In the genomic region with DNA sequence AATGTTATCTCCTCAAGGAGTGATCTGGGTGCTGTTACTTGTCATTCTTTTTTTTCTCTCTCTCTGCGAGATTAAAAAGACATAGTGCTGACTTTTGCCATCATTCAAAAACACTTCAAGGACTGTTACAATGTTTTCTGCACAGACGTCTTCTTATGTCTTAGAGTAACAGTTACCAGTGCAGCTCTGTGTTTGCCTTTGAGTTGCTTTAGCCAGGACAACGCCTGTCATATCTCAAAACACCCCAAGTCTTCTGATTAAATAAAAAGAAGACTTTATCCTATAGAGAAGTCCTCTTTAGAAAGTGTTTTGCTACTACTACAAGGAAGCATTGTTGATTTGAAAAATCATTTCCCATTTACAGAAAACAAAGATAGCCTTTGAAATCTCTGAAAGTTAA, we compare ENCODE assay signal across 22 cellular contexts.
"Had no signal": no experiment of that assay in that cellular context is flagged by ENCODE, and none has a peak within 500 bp of the region (broad histone marks: within the 10 kb centered on the region; RNA-seq: fewer than 3 reads in every experiment).

No MANE protein-coding gene starts in this region.

- H3K4me1 ChIP-seq: left lung, prostate gland, vagina had no signal

- H3K9me3 ChIP-seq: heart right ventricle, left lung, prostate gland, vagina had no signal

- H3K36me3 ChIP-seq: heart right ventricle, left lung, prostate gland, vagina had no signal

- H3K27me3 ChIP-seq: dorsolateral prefrontal cortex, foreskin keratinocyte, heart right ventricle, left lung, vagina had no signal

- H3K27ac ChIP-seq: dorsolateral prefrontal cortex, epithelial cell of prostate, foreskin keratinocyte, heart right ventricle, left lung, prostate gland, skin epidermis, vagina had no signal

- H3K4me3 ChIP-seq: dorsolateral prefrontal cortex, heart right ventricle, left lung, prostate gland, skin epidermis, vagina had no signal

- DNase-seq: dorsolateral prefrontal cortex; effector CD4-positive, alpha-beta T cell; foreskin keratinocyte; glutamatergic neuron; heart right ventricle; hippocampal formation; left cardiac atrium; left lung; mesendoderm; naive thymus-derived CD8-positive, alpha-beta T cell; nephron progenitor cell; nucleus accumbens; right cardiac atrium; stimulated activated CD4-positive, alpha-beta T cell treated with anti-CD3 and anti-CD28 coated beads, Interleukin-15, amount 100 ng/mL, for 24 hours; stimulated activated CD4-positive, alpha-beta T cell treated with anti-CD3 and anti-CD28 coated beads, Interleukin-2, amount 100 ng/mL, for 48 hours; stimulated activated naive B cell treated with anti-CD40 and anti-IgM and Interleukin-4, amounts not matched to agents 10 μg/mL and 1 μg/mL and 100 μg/mL, for 72 hours; trophoblast cell had no signal

- ATAC-seq: esophagus mucosa; foreskin keratinocyte; heart right ventricle; left cardiac atrium; left lung; naive thymus-derived CD8-positive, alpha-beta T cell; right cardiac atrium; stimulated activated naive B cell treated with anti-CD40 and anti-IgM and Interleukin-4, amounts not matched to agents 10 μg/mL and 1 μg/mL and 100 μg/mL, for 72 hours had no signal
